In the genomic region with DNA sequence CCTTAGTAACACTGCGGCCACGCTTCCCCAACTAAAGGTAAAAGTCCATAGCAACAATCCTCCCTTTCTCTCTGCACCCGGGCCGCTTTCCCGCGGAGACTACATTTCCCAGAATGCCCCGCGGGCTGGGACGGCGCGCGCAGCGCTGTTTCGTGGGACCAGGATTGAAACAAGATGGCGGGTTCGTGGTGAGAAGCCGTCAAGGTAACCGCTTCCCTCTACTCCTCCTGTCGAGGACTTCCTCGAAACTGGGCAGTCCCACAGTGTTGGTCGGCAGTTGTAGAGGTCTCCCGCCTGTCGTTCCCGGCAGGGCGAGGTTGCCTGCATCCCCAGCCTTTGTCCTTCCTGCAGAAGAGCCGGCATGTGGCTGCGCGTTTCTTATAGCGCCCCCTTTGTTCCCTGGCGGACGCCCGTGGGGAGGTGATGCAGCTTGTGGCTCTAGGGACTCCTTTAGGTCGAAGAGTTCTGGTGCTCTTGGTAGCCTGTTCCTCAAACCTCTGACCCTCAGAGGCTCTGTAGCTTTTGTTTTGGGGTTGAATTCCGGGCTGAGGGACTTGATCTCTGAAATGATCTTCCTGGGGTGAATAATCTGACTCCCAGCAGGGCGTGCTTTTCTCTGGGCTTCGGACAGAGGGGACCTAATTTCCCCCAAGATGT, we compare ENCODE assay signal across 1 cellular context.
TF ChIP-seq lines count a peak whose summit lies in the region.

Gene MRPL42, plus strand, starts transcription at position 164 of the 657 bp plus-strand sequence. CDS start 1,772 bp downstream, outside the sequence.

TF ChIP-seq in HEK293, 187 proteins besides CTCF, POLR2A, EP300 and RAD21 (continued from another document and continues in another):
- TF ChIP-seq PRDM10 (tag by site-specific recombination; IDR thresholded peaks at IDR 0.05) (peak; percentile 51), ZFP37 (tag by site-specific recombination; IDR thresholded peaks at IDR 0.05) (peak; percentile 93; the same call in 1 of the 2 replicates), ZNF18 (tag by site-specific recombination; IDR thresholded peaks at IDR 0.05) (peak; percentile 65; the same call in 1 of the 2 replicates), ZEB2 (tag by site-specific recombination; IDR thresholded peaks at IDR 0.05) (peak; percentile 73; the same call in 1 of the 2 replicates), ZNF843 (tag by site-specific recombination; IDR thresholded peaks at IDR 0.05) (peak; percentile 65; the same call in 1 of the 2 replicates), ZNF561 (tag by site-specific recombination; IDR thresholded peaks at IDR 0.05; ENCODE audit: borderline replicate concordance) (peak; percentile 40; the same call in 1 of the 2 replicates), ZNF521 (tag by site-specific recombination; IDR thresholded peaks at IDR 0.05) (no peak), ZNF629 (tag by site-specific recombination; IDR thresholded peaks at IDR 0.05) (peak; percentile 74), ZBTB20 (tag by site-specific recombination; IDR thresholded peaks at IDR 0.05) (peak; percentile 82; the same call in 1 of the 2 replicates), GLI4 (tag by site-specific recombination; IDR thresholded peaks at IDR 0.05) (0 out of 2 replicates have a peak, but pooled peaks have one; percentile 20), ZIC2 (tag by site-specific recombination; IDR thresholded peaks at IDR 0.05) (peak; percentile 66), ZNF184 (tag by site-specific recombination; IDR thresholded peaks at IDR 0.05) (0 out of 2 replicates have a peak, but pooled peaks have one; percentile 29), ZNF394 (tag by site-specific recombination; IDR thresholded peaks at IDR 0.05; ENCODE audit: borderline replicate concordance) (peak; percentile 82; the same call in 1 of the 2 replicates), MZF1 (tag by site-specific recombination; IDR thresholded peaks at IDR 0.05; ENCODE audit: borderline replicate concordance) (peak; percentile 50), GLIS2 (tag by site-specific recombination; IDR thresholded peaks at IDR 0.05) (no peak; the same call in 1 of the 2 replicates), ZNF660 (tag by site-specific recombination; IDR thresholded peaks at IDR 0.05) (peak; percentile 90), ZNF623 (tag by site-specific recombination; IDR thresholded peaks at IDR 0.05) (no peak), SCRT1 (tag by site-specific recombination; IDR thresholded peaks at IDR 0.05; ENCODE audit: borderline replicate concordance) (no peak), ZFP69B (tag by site-specific recombination; IDR thresholded peaks at IDR 0.05) (peak; percentile 59; the same call in 1 of the 2 replicates), ZNF610 (tag by site-specific recombination; IDR thresholded peaks at IDR 0.05; ENCODE audit: borderline replicate concordance) (peak; percentile 49; the same call in 1 of the 2 replicates), IKZF3 (tag by site-specific recombination; IDR thresholded peaks at IDR 0.05) (no peak), SP7 (tag by site-specific recombination; IDR thresholded peaks at IDR 0.05) (peak; percentile 82), ZBTB21 (tag by site-specific recombination; IDR thresholded peaks at IDR 0.05) (no peak; the same call in 1 of the 2 replicates), OVOL3 (tag by site-specific recombination; IDR thresholded peaks at IDR 0.05) (0 out of 2 replicates have a peak, but pooled peaks have one; percentile 8), HOXC10 (CRISPR knock-in tag; IDR thresholded peaks at IDR 0.05) (no peak), ZSCAN30 (tag by site-specific recombination; IDR thresholded peaks at IDR 0.05) (peak; percentile 53; the same call in 1 of the 2 replicates), ZNF423 (tag by site-specific recombination; IDR thresholded peaks at IDR 0.05) (peak; percentile 20; the same call in 1 of the 2 replicates), ZNF548 (tag by site-specific recombination; IDR thresholded peaks at IDR 0.05) (no peak), SP3 (tag by site-specific recombination; IDR thresholded peaks at IDR 0.05) (peak; percentile 38; the same call in 1 of the 2 replicates), ZNF169 (tag by site-specific recombination; IDR thresholded peaks at IDR 0.05) (no peak), ZNF2 (tag by site-specific recombination; IDR thresholded peaks at IDR 0.05) (peak; percentile 95), ZNF248 (tag by site-specific recombination; IDR thresholded peaks at IDR 0.05) (no peak), YY1 (tag by site-specific recombination; IDR thresholded peaks at IDR 0.05) (peak; percentile 90), ZNF10 (tag by site-specific recombination; IDR thresholded peaks at IDR 0.05) (no peak), SCRT2 (tag by site-specific recombination; IDR thresholded peaks at IDR 0.05) (peak; percentile 32; the same call in 1 of the 2 replicates), GLIS1 (tag by site-specific recombination; IDR thresholded peaks at IDR 0.05) (peak; percentile 13; the same call in 1 of the 2 replicates), ZNF366 (tag by site-specific recombination; conservative IDR thresholded peaks at IDR 0.05) (peak; percentile 45; the same call in 1 of the 2 replicates), ZNF600 (tag by site-specific recombination; IDR thresholded peaks at IDR 0.05) (peak; percentile 96), ZXDB (tag by site-specific recombination; IDR thresholded peaks at IDR 0.05) (peak; percentile 86)
- TF ChIP-seq, protein P1, sequence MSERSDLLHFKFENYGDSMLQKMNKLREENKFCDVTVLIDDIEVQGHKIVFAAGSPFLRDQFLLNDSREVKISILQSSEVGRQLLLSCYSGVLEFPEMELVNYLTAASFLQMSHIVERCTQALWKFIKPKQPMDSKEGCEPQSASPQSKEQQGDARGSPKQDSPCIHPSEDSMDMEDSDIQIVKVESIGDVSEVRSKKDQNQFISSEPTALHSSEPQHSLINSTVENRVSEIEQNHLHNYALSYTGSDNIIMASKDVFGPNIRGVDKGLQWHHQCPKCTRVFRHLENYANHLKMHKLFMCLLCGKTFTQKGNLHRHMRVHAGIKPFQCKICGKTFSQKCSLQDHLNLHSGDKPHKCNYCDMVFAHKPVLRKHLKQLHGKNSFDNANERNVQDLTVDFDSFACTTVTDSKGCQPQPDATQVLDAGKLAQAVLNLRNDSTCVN (tag by site-specific recombination; optimal IDR thresholded peaks at IDR 0.05), result peak; percentile 73
- TF ChIP-seq, protein P2, sequence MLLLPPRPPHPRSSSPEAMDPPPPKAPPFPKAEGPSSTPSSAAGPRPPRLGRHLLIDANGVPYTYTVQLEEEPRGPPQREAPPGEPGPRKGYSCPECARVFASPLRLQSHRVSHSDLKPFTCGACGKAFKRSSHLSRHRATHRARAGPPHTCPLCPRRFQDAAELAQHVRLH (tag by site-specific recombination; IDR thresholded peaks at IDR 0.05), result 0 out of 2 replicates have a peak, but pooled peaks have one; percentile 33
- TF ChIP-seq, protein P3, sequence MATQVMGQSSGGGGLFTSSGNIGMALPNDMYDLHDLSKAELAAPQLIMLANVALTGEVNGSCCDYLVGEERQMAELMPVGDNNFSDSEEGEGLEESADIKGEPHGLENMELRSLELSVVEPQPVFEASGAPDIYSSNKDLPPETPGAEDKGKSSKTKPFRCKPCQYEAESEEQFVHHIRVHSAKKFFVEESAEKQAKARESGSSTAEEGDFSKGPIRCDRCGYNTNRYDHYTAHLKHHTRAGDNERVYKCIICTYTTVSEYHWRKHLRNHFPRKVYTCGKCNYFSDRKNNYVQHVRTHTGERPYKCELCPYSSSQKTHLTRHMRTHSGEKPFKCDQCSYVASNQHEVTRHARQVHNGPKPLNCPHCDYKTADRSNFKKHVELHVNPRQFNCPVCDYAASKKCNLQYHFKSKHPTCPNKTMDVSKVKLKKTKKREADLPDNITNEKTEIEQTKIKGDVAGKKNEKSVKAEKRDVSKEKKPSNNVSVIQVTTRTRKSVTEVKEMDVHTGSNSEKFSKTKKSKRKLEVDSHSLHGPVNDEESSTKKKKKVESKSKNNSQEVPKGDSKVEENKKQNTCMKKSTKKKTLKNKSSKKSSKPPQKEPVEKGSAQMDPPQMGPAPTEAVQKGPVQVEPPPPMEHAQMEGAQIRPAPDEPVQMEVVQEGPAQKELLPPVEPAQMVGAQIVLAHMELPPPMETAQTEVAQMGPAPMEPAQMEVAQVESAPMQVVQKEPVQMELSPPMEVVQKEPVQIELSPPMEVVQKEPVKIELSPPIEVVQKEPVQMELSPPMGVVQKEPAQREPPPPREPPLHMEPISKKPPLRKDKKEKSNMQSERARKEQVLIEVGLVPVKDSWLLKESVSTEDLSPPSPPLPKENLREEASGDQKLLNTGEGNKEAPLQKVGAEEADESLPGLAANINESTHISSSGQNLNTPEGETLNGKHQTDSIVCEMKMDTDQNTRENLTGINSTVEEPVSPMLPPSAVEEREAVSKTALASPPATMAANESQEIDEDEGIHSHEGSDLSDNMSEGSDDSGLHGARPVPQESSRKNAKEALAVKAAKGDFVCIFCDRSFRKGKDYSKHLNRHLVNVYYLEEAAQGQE (tag by site-specific recombination; IDR thresholded peaks at IDR 0.05), result peak; percentile 50; the same call in 1 of the 2 replicates
- TF ChIP-seq, protein P4, sequence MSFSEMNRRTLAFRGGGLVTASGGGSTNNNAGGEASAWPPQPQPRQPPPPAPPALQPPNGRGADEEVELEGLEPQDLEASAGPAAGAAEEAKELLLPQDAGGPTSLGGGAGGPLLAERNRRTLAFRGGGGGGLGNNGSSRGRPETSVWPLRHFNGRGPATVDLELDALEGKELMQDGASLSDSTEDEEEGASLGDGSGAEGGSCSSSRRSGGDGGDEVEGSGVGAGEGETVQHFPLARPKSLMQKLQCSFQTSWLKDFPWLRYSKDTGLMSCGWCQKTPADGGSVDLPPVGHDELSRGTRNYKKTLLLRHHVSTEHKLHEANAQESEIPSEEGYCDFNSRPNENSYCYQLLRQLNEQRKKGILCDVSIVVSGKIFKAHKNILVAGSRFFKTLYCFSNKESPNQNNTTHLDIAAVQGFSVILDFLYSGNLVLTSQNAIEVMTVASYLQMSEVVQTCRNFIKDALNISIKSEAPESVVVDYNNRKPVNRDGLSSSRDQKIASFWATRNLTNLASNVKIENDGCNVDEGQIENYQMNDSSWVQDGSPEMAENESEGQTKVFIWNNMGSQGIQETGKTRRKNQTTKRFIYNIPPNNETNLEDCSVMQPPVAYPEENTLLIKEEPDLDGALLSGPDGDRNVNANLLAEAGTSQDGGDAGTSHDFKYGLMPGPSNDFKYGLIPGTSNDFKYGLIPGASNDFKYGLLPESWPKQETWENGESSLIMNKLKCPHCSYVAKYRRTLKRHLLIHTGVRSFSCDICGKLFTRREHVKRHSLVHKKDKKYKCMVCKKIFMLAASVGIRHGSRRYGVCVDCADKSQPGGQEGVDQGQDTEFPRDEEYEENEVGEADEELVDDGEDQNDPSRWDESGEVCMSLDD (tag by site-specific recombination; IDR thresholded peaks at IDR 0.05), result peak; percentile 83
- TF ChIP-seq, protein P5, sequence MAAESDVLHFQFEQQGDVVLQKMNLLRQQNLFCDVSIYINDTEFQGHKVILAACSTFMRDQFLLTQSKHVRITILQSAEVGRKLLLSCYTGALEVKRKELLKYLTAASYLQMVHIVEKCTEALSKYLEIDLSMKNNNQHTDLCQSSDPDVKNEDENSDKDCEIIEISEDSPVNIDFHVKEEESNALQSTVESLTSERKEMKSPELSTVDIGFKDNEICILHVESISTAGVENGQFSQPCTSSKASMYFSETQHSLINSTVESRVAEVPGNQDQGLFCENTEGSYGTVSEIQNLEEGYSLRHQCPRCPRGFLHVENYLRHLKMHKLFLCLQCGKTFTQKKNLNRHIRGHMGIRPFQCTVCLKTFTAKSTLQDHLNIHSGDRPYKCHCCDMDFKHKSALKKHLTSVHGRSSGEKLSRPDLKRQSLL (tag by site-specific recombination; IDR thresholded peaks at IDR 0.05), result 0 out of 2 replicates have a peak, but pooled peaks have one; percentile 17
